14 cellular contexts compared by ENCODE assay signal in genomic region chr11:729492-730074, GRCh38. TPM values are rescaled to one million over a fixed set of nuclear protein-coding genes. Genes with fewer than 3 reads are reported as not detected.
A peak's percentile ranks its signal among the peaks of the same experiment; 100 is the strongest.
DNase-seq lines count a peak whose midpoint lies in the region; ATAC-seq, FAIRE-seq and TF ChIP-seq lines count a peak whose summit lies in the region.
"Had no signal": no experiment of that assay in that cellular context is flagged by ENCODE, and none has a peak within 500 bp of the region (broad histone marks: within the 10 kb centered on the region; RNA-seq: fewer than 3 reads in every experiment).

No MANE protein-coding gene starts in this region.

- no peak overlapping the region for H3K4me2 ChIP-seq in Karpas-422 (ENCODE audit: low read depth, low read length, poor library complexity, severe bottlenecking)

- peak overlapping the region; percentile 24; the same call in 1 of the 2 replicates for H3K9ac ChIP-seq in Karpas-422 (ENCODE audit: low read length)

- WGBS in small intestine, 3 donors: 11 to 44% (median 27%) methylated on average over 17 of the region's 17 CpGs

- TF ChIP-seq CTCF in neutrophil (IDR thresholded peaks at IDR 0.05): no peak

- no peaks in the 10 kb centered on the region for H3K9me3 ChIP-seq in Karpas-422 (ENCODE audit: low read length)
- H3K9me3 ChIP-seq in neutrophil: no peaks in the 10 kb centered on the region
- no peaks in the 10 kb centered on the region for H3K9me3 ChIP-seq in small intestine (ENCODE audit: control insufficient read depth, low read depth)
- H3K9me3 ChIP-seq: BE2C had no signal

- no peak overlapping the region for H2AFZ ChIP-seq in Karpas-422 (ENCODE audit: low read length)

- H3K27me3 ChIP-seq in Karpas-422 (ENCODE audit: low read length): no peaks in the 10 kb centered on the region
- peaks cover 14% of the 10 kb centered on the region for H3K27me3 ChIP-seq in neutrophil
- no peaks in the 10 kb centered on the region for H3K27me3 ChIP-seq in small intestine (ENCODE audit: control insufficient read depth in 2 of 2, insufficient read depth in 2 of 2, low read length in 2 of 2)

- no peaks in the 10 kb centered on the region for H3K9me2 ChIP-seq in Karpas-422 (replicated peaks; ENCODE audit: insufficient read depth, low read length)

- H3K79me2 ChIP-seq in Karpas-422 (ENCODE audit: low read length): no peaks in the 10 kb centered on the region

- H3K4me1 ChIP-seq in Karpas-422 (ENCODE audit: low read length) (peaks cover 27% of the 10 kb centered on the region), neutrophil (ENCODE audit: control insufficient read depth in 1 of 2, insufficient read depth in 1 of 2, low read depth in 1 of 2, low read length in 1 of 2) (peaks cover 51 to 55% of the 10 kb centered on the region in 2 experiments), small intestine (ENCODE audit: control insufficient read depth in 2 of 2, insufficient read depth in 1 of 2, low read depth in 1 of 2, low read length in 1 of 2) (peaks cover 0 to 3% of the 10 kb centered on the region in 2 donors)
- H3K4me1 ChIP-seq: BE2C had no signal

- H3K36me3 ChIP-seq in Karpas-422 (ENCODE audit: insufficient read depth, low read length) (no peaks in the 10 kb centered on the region), neutrophil (no peaks in the 10 kb centered on the region), small intestine (ENCODE audit: control insufficient read depth in 2 of 2, insufficient read depth in 2 of 2, low read length in 2 of 2) (peaks cover 0 to 6% of the 10 kb centered on the region in 2 donors)
- H3K36me3 ChIP-seq: BE2C had no signal

- no peak overlapping the region for H3K27ac ChIP-seq in Karpas-422 (ENCODE audit: low read length)
- H3K27ac ChIP-seq in cingulate gyrus (ENCODE audit: low read depth, low read length): peak overlapping the region; percentile 97
- peak overlapping the region; percentile 88 for H3K27ac ChIP-seq in neutrophil
- no peak overlapping the region for H3K27ac ChIP-seq in small intestine (ENCODE audit: low read depth in 1 of 2, low read length in 1 of 2)

- no peak for FAIRE-seq in small intestine (lab: Jason Lieb, UNC)
- FAIRE-seq: keratinocyte, TTC549 had no signal

- no peak overlapping the region for H3K4me3 ChIP-seq in Karpas-422 (ENCODE audit: low read length)
- peak overlapping the region; percentile 33 to 55 for H3K4me3 ChIP-seq in neutrophil (ENCODE audit: low read depth in 1 of 2, low read length in 1 of 2)
- no peak overlapping the region for H3K4me3 ChIP-seq in small intestine (ENCODE audit: low read depth in 1 of 2, low read length in 2 of 2)
- H3K4me3 ChIP-seq: coronary artery had no signal

- H4K20me1 ChIP-seq in Karpas-422 (ENCODE audit: insufficient read depth, low read depth, low read length): 0 out of 2 replicates have a peak, but pooled peaks cover 4% of the 10 kb centered on the region

- DNase-seq in Karpas-422: no peak
- DNase-seq in NCI-H1417 treated with DMSO at 0.1 percent for 48 hours (lab: John Stamatoyannopoulos, UW): no peak
- DNase-seq in small intestine: no peak
- DNase-seq: activated naive CD4-positive, alpha-beta T cell treated with anti-CD3 and anti-CD28 coated beads, Interleukin-2, amount 50 U/mL, for 16 hours; BE2C; foreskin fibroblast; GDM1; naive thymus-derived CD8-positive, alpha-beta T cell had no signal

- no peak for ATAC-seq in GM21360 (IDR thresholded peaks at IDR 0.05; ENCODE audit: unreplicated experiment)
- ATAC-seq: naive thymus-derived CD8-positive, alpha-beta T cell had no signal

RNA-seq across cellular contexts. Expression of gene TALDO1, which starts 17.7 kb away (rescaled TPM):
- 127 and 177 TPM in 2 replicates for total RNA-seq in Karpas-422 (2014; rRNA removed; shearing (Covaris generic); ENCODE audit: low replicate concordance)
- polyA plus RNA-seq in small intestine: 100 to 1,000 TPM; 163 to 188 (median 184) TPM

RNA-seq across cellular contexts. Expression of gene EPS8L2, which starts 23.6 kb away (rescaled TPM):
- total RNA-seq in Karpas-422 (2014; rRNA removed; shearing (Covaris generic); ENCODE audit: low replicate concordance): 2.3 and 10.4 TPM in 2 replicates
- 1,000 to 10,000 TPM in 2 of 3 donors, 10 to 100 TPM in 1; 90.2 to 1,255 (median 1,014) TPM for polyA plus RNA-seq in small intestine

RNA-seq across cellular contexts. Expression of gene TMEM80, which starts 34.0 kb away (rescaled TPM):
- total RNA-seq in Karpas-422 (2014; rRNA removed; shearing (Covaris generic); ENCODE audit: low replicate concordance): 25.4 and 32.8 TPM in 2 replicates
- polyA plus RNA-seq in small intestine: 10 to 100 TPM; 11.9 to 22.4 (median 20.1) TPM

RNA-seq across cellular contexts. Expression of gene DEAF1, which starts 34.6 kb away (rescaled TPM):
- total RNA-seq in Karpas-422 (2014; rRNA removed; shearing (Covaris generic); ENCODE audit: low replicate concordance): 35.9 and 57.3 TPM in 2 replicates
- polyA plus RNA-seq in small intestine: 10 to 100 TPM; 18.2 to 39.6 (median 35.4) TPM

RNA-seq across cellular contexts. Expression of gene GATD1, which starts 47.7 kb away (rescaled TPM):
- 43.6 and 61.0 TPM in 2 replicates for total RNA-seq in Karpas-422 (2014; rRNA removed; shearing (Covaris generic); ENCODE audit: low replicate concordance)
- 10 to 100 TPM; 12.2 to 46.0 (median 13.6) TPM for polyA plus RNA-seq in small intestine

Comparison
In these comparisons a context has a peak if more than half of its experiments do, and no peak if none do; other contexts are left out.
1. H3K27ac ChIP-seq: peak in cingulate gyrus (single experiment) and neutrophil (single experiment); none in Karpas-422 (single experiment) and small intestine (0 of 2).
2. H3K4me3 ChIP-seq: peak in neutrophil (2 of 2); none in Karpas-422 (single experiment) and small intestine (0 of 2).